18 cellular contexts compared by ENCODE assay signal in genomic region chr14:23058654-23059504, GRCh38. TPM values are rescaled to one million over a fixed set of nuclear protein-coding genes. Genes with fewer than 3 reads are reported as not detected.
A peak's percentile ranks its signal among the peaks of the same experiment; 100 is the strongest.
DNase-seq lines count a peak whose midpoint lies in the region; ATAC-seq, FAIRE-seq and TF ChIP-seq lines count a peak whose summit lies in the region.
"Had no signal": no experiment of that assay in that cellular context is flagged by ENCODE, and none has a peak within 500 bp of the region (broad histone marks: within the 10 kb centered on the region; RNA-seq: fewer than 3 reads in every experiment).

No MANE protein-coding gene starts in this region.

- ATAC-seq in HCT116 (no peak), GM12878 (no peak), HG02870 (IDR thresholded peaks at IDR 0.05; ENCODE audit: unreplicated experiment) (no peak)
- ATAC-seq in natural killer cell treated with Interleukin-12 subunit alpha and Interleukin-12 subunit beta and Interleukin-15 and Interleukin-18, amount 100 ng/mL, for 72 hours: no peak

- no peak for TF ChIP-seq RAD21 in HCT116 (IDR thresholded peaks at IDR 0.05; ENCODE audit: low read depth)
- TF ChIP-seq RAD21 in GM12878 (IDR thresholded peaks at IDR 0.05; ENCODE audit: insufficient read depth, low read depth, low read length): no peak

- no peak overlapping the region for H3K4me3 ChIP-seq in BLaER1 treated with 17β-estradiol and CSF1 and Interleukin-3, amounts not matched to agents 10 nM and 100 nM
- H3K4me3 ChIP-seq in HCT116 (replicated peaks in 1 of 2; ENCODE audit: low read depth in 1 of 2, low read length in 2 of 2) (no peak overlapping the region), GM12878 (no peak overlapping the region)

- peaks cover 18% of the 10 kb centered on the region for H3K36me3 Mint-ChIP-seq in natural killer cell treated with Interleukin-12 subunit alpha and Interleukin-12 subunit beta and Interleukin-15 and Interleukin-18, amount 100 ng/mL, for 72 hours

- no peak overlapping the region for H3K27ac Mint-ChIP-seq in natural killer cell treated with Interleukin-12 subunit alpha and Interleukin-12 subunit beta and Interleukin-15 and Interleukin-18, amount 100 ng/mL, for 72 hours

- H3K27me3 ChIP-seq in BLaER1 treated with 17β-estradiol and CSF1 and Interleukin-3, amounts not matched to agents 10 nM and 100 nM: peaks cover 3 to 11% (median 8%) of the 10 kb centered on the region in 11 experiments; a peak in 15 of 22 replicates
- H3K27me3 ChIP-seq in HCT116 (ENCODE audit: insufficient read depth, low read length): no peaks in the 10 kb centered on the region
- no peaks in the 10 kb centered on the region for H3K27me3 ChIP-seq in GM12878 (replicated peaks in 1 of 2; ENCODE audit: control insufficient read depth in 2 of 2, insufficient read depth in 2 of 2, low read length in 1 of 2)

- peaks cover 14 to 66% (median 45%) of the 10 kb centered on the region in 10 experiments; a peak in 19 of 20 replicates for H3K4me1 ChIP-seq in BLaER1 treated with 17β-estradiol and CSF1 and Interleukin-3, amounts not matched to agents 10 nM and 100 nM
- H3K4me1 ChIP-seq in HCT116 (ENCODE audit: control insufficient read depth in 1 of 2, insufficient read depth in 2 of 2, low read length in 2 of 2) (peaks cover 27 to 51% of the 10 kb centered on the region in 2 experiments), GM12878 (ENCODE audit: control insufficient read depth, insufficient read depth, low read length) (peaks cover 12% of the 10 kb centered on the region)

- no peaks in the 10 kb centered on the region for H3K9me3 ChIP-seq in BLaER1 treated with 17β-estradiol and CSF1 and Interleukin-3, amounts not matched to agents 10 nM and 100 nM (replicated peaks in 1 of 11)
- no peaks in the 10 kb centered on the region for H3K9me3 ChIP-seq in HCT116 (ENCODE audit: control insufficient read depth in 1 of 2, insufficient read depth in 1 of 2, low read depth in 1 of 2, low read length in 2 of 2)
- no peaks in the 10 kb centered on the region for H3K9me3 ChIP-seq in GM12878 (replicated peaks; ENCODE audit: control insufficient read depth, insufficient read depth, low read length)

- H2AFZ ChIP-seq in HCT116 (ENCODE audit: low read depth, low read length, poor library complexity, severe bottlenecking): no peak overlapping the region
- no peak overlapping the region for H2AFZ ChIP-seq in GM12878 (ENCODE audit: control insufficient read depth, low read depth, low read length)

- H4K20me1 ChIP-seq in BLaER1 treated with 17β-estradiol and CSF1 and Interleukin-3, amounts not matched to agents 10 nM and 100 nM: peaks cover 46 to 85% (median 57%) of the 10 kb centered on the region in 11 experiments; a peak in 21 of 22 replicates
- H4K20me1 ChIP-seq in HCT116 (ENCODE audit: insufficient read depth): no peaks in the 10 kb centered on the region
- H4K20me1 ChIP-seq in GM12878 (ENCODE audit: control insufficient read depth, insufficient read depth): no peaks in the 10 kb centered on the region

- H3K27ac ChIP-seq in BLaER1 treated with 17β-estradiol and CSF1 and Interleukin-3, amounts not matched to agents 10 nM and 100 nM: no peak overlapping the region
- peak overlapping the region; percentile 84 for H3K27ac ChIP-seq in HCT116 (ENCODE audit: low read depth, low read length)
- H3K27ac ChIP-seq in GM12878 (ENCODE audit: control insufficient read depth, insufficient read depth): no peak overlapping the region
- H3K27ac ChIP-seq: KMS-11 had no signal

- RAD21 ChIA-PET in HCT116 (lab: Charles Lee; ENCODE audit: low non-redundant PET in 1 of 2, low total read pairs in 2 of 2, uncharacterized antibody in 2 of 2, unreplicated experiment in 2 of 2) (interaction anchor here (1.0 to 1.3 kb wide), 5 partner anchors 10 to 87 kb away, joined by 3 to 12 read pairs (median 5); partner anchors contain the start of gene AJUBA (in 1 of the 2)), GM12878 (lab: Charles Lee; ENCODE audit: unreplicated experiment) (interaction anchor here (0.6 to 10.8 kb wide), 15 partner anchors 10 to 270 kb away, joined by 3 to 224 read pairs (median 5); partner anchors contain the start of genes AJUBA, HAUS4 and PRMT5)

- BruUV-seq in HCT116 (replicated peaks; lab: Mats Ljungman, UMichigan) (TSS peak; percentile 68), GM12878 (replicated peaks; lab: Mats Ljungman, UMichigan) (TSS peak; percentile 87)

- H3K9ac ChIP-seq in BLaER1 treated with 17β-estradiol and CSF1 and Interleukin-3, amounts not matched to agents 10 nM and 100 nM: peak overlapping the region in 1 of 11 experiments; percentile 26; a peak in 2 of 22 replicates
- no peak overlapping the region for H3K9ac ChIP-seq in HCT116 (ENCODE audit: low read length)
- no peak overlapping the region for H3K9ac ChIP-seq in GM12878 (ENCODE audit: control insufficient read depth, insufficient read depth, low read length)
- H3K9ac ChIP-seq: KMS-11 had no signal

- peaks cover 4 to 7% of the 10 kb centered on the region in 2 donors for H3K27me3 Mint-ChIP-seq in natural killer cell treated with Interleukin-12 subunit alpha and Interleukin-12 subunit beta and Interleukin-15 and Interleukin-18, amount 100 ng/mL, for 72 hours

- in situ Hi-C loops in GM12878 (cut with MboI): no loop called here

- TF ChIP-seq POLR2A in HCT116 (IDR thresholded peaks at IDR 0.05; ENCODE audit: borderline replicate concordance, extremely low read depth, insufficient read depth, insufficient read length) (no peak), GM12878 (IDR thresholded peaks at IDR 0.05; ENCODE audit: low read depth, low read length) (peak; percentile 28; the same call in 1 of the 2 replicates)

- no peak for FAIRE-seq in GM12878 (lab: Jason Lieb, UNC)
- FAIRE-seq: frontal cortex, TTC549, urothelium cell line had no signal

- TF ChIP-seq CTCF in HCT116 (IDR thresholded peaks at IDR 0.05 in 2 of 3, conservative IDR thresholded peaks at IDR 0.05 in 1 of 3; ENCODE audit: borderline replicate concordance in 1 of 3, insufficient read depth in 1 of 3, low read depth in 2 of 3, low read length in 2 of 3) (no peak), GM12878 (IDR thresholded peaks at IDR 0.05 in 2 of 3, conservative IDR thresholded peaks at IDR 0.05 in 1 of 3; ENCODE audit: control insufficient read depth in 2 of 3, extremely low read depth in 1 of 3, insufficient read depth in 1 of 3, low read depth in 3 of 3, low read length in 3 of 3) (no peak)

- H3K9me3 Mint-ChIP-seq in natural killer cell treated with Interleukin-12 subunit alpha and Interleukin-12 subunit beta and Interleukin-15 and Interleukin-18, amount 100 ng/mL, for 72 hours: no peaks in the 10 kb centered on the region
- H3K9me3 Mint-ChIP-seq: endodermal cell had no signal

- H3K36me3 ChIP-seq in BLaER1 treated with 17β-estradiol and CSF1 and Interleukin-3, amounts not matched to agents 10 nM and 100 nM: peaks cover 48 to 58% (median 53%) of the 10 kb centered on the region in 11 experiments
- H3K36me3 ChIP-seq in HCT116 (ENCODE audit: control insufficient read depth in 1 of 2, insufficient read depth in 2 of 2, low read length in 2 of 2): peaks cover 29 to 35% of the 10 kb centered on the region in 2 experiments; a peak in 3 of 4 replicates
- H3K36me3 ChIP-seq in GM12878 (ENCODE audit: control insufficient read depth in 2 of 2, insufficient read depth in 2 of 2, low read length in 1 of 2): peaks cover 24 to 29% of the 10 kb centered on the region in 2 experiments

- no peaks in the 10 kb centered on the region for H3K9me2 ChIP-seq in HCT116 (ENCODE audit: insufficient read depth)

- TF ChIP-seq EP300 in GM12878 (IDR thresholded peaks at IDR 0.05; ENCODE audit: borderline replicate concordance in 1 of 2, control insufficient read depth in 1 of 2, low read depth in 2 of 2, low read length in 2 of 2): no peak

- peaks cover 21 to 24% of the 10 kb centered on the region in 2 donors for H3K4me1 Mint-ChIP-seq in natural killer cell treated with Interleukin-12 subunit alpha and Interleukin-12 subunit beta and Interleukin-15 and Interleukin-18, amount 100 ng/mL, for 72 hours (ENCODE audit: low read depth in 2 of 2)

- H3K79me2 ChIP-seq in HCT116 (ENCODE audit: insufficient read depth, low read length): peaks cover 7% of the 10 kb centered on the region; the same call in 1 of the 2 replicates
- H3K79me2 ChIP-seq in GM12878 (ENCODE audit: control insufficient read depth, insufficient read depth, low read length): no peaks in the 10 kb centered on the region

- DNase-seq in HCT116 (ENCODE audit: low read depth, low spot score) (no peak), GM12878 (ENCODE audit: low read depth, low spot score) (no peak), amniotic stem cell (lab: John Stamatoyannopoulos, UW) (no peak), NCI-H146 (lab: John Stamatoyannopoulos, UW) (no peak), NCI-H748 treated with DMSO at 0.1 percent for 48 hours (lab: John Stamatoyannopoulos, UW) (no peak)
- DNase-seq in natural killer cell treated with Interleukin-12 subunit alpha and Interleukin-12 subunit beta and Interleukin-15 and Interleukin-18, amount 100 ng/mL, for 72 hours (ENCODE audit: low spot score): no peak
- DNase-seq: C1 segment of cervical spinal cord, NCI-H187, NCI-H524 had no signal

- SMC1A ChIA-PET in GM12878 (lab: Charles Lee; ENCODE audit: uncharacterized antibody, unreplicated experiment): interaction anchor here (0.7 to 8.7 kb wide), 16 partner anchors 8 to 124 kb away, joined by 3 to 156 read pairs (median 7); partner anchors contain the start of gene HAUS4

- 92% methylated on average over 24 of the region's 32 CpGs for WGBS in GM12878 (ENCODE audit: insufficient coverage, insufficient replicate concordance, low lambda C conversion rate, missing lambda C conversion rate)

- intact Hi-C loops in HCT116 (cut with micrococcal nuclease) (loop anchor here (1.0 to 5.0 kb wide), 4 partner anchors 52 to 502 kb away; no protein-coding TSS in a partner anchor), GM12878 (cut with micrococcal nuclease; ENCODE audit: unreplicated experiment) (loop anchor here (1.0 to 5.0 kb wide), 4 partner anchors 65 to 487 kb away; no protein-coding TSS in a partner anchor)

- POLR2A ChIA-PET in HCT116 (lab: Charles Lee) (interaction anchor here (0.9 to 1.7 kb wide), 7 partner anchors 7 to 82 kb away, joined by 3 to 10 read pairs (median 5); no protein-coding TSS in a partner anchor), GM12878 (lab: Charles Lee) (interaction anchor here (0.6 to 2.0 kb wide), 10 partner anchors 14 to 85 kb away, joined by 3 to 12 read pairs (median 4); partner anchors contain the start of gene ACIN1)

- peak overlapping the region; percentile 32 for H3K4me3 Mint-ChIP-seq in natural killer cell treated with Interleukin-12 subunit alpha and Interleukin-12 subunit beta and Interleukin-15 and Interleukin-18, amount 100 ng/mL, for 72 hours

- CTCF ChIA-PET in HCT116 (lab: Charles Lee): interaction anchor here (1.0 to 9.9 kb wide), 24 partner anchors 10 to 499 kb away, joined by 3 to 175 read pairs (median 5); partner anchors contain the start of genes ACIN1, AJUBA, C14orf119 and PRMT5
- CTCF ChIA-PET in GM12878 (lab: Yijun Ruan, JAX): interaction anchor here (0.7 to 18.3 kb wide), 24 partner anchors 7 to 674 kb away, joined by 3 to 853 read pairs (median 6); partner anchors contain the start of genes ACIN1, AJUBA, C14orf119 and HAUS4

- peak overlapping the region in 8 of 11 experiments; percentile 32 to 100 (median 96); a peak in 9 of 22 replicates for H3K4me2 ChIP-seq in BLaER1 treated with 17β-estradiol and CSF1 and Interleukin-3, amounts not matched to agents 10 nM and 100 nM
- H3K4me2 ChIP-seq in HCT116 (ENCODE audit: low read length): peak overlapping the region; percentile 95; the same call in 1 of the 2 replicates
- H3K4me2 ChIP-seq in GM12878 (ENCODE audit: control insufficient read depth, insufficient read depth): no peak overlapping the region
- H3K4me2 ChIP-seq: KMS-11 had no signal

RNA-seq across cellular contexts. Expression of gene CDH24, which starts 1.6 kb away (rescaled TPM):
- total RNA-seq in HCT116 (2021; ENCODE audit: unreplicated experiment) (19.3 TPM), GM12878 (2014; rRNA removed) (0.45 and 0.49 TPM in 2 replicates), GM12878 (2014; rRNA removed; fragmentation: Illumina TruSeq; extraction: Trizol) (0.23 and 0.36 TPM in 2 replicates), GM12878 (2021) (0.90 and 1.1 TPM in 2 replicates)
- 10.7 and 11.9 TPM in 2 replicates for polyA plus RNA-seq in HCT116 (2012)
- 5.5 and 5.8 TPM in 2 replicates for total RNA-seq in GM12878 (2013; cell fraction: nucleolus; rRNA removed)
- polyA plus RNA-seq in GM12878 (2011; ENCODE audit: low read depth): 0.56 TPM
- polyA plus RNA-seq in GM12878 (2011; rRNA removed) (0.65 and 1.4 TPM in 2 replicates), GM12878 (2014; fragmentation: Illumina TruSeq; extraction: Trizol) (0.46 and 0.67 TPM in 2 replicates), GM12878 (2014; fragmentation: Nextera tagmentation; extraction: Ambion mirVana) (not detected), GM12878 (2014; rRNA removed) (1.2 and 1.5 TPM in 2 replicates), GM12878 (2016; fragmentation: Nextera tagmentation; extraction: Ambion mirVana) (under 1 TPM; 0.10 to 0.37 TPM)
- 1.2 and 2.1 TPM in 2 replicates for polyA plus RNA-seq in GM12878 (2011; cell fraction: cytosol; rRNA removed)
- polyA plus RNA-seq in GM12878 (2011; cell fraction: nucleus; rRNA removed): 18.1 and 19.5 TPM in 2 replicates
- 0.96 and 0.97 TPM in 2 replicates for polyA plus RNA-seq in GM12878 (2012)
- polyA minus RNA-seq in GM12878 (2011; rRNA and poly(A)+ RNA removed): 1.1 and 1.3 TPM in 2 replicates
- 0.67 TPM in 1 of 2 replicates, not detected in the other for polyA minus RNA-seq in GM12878 (2011; cell fraction: cytosol; rRNA and poly(A)+ RNA removed)
- 1.3 and 1.6 TPM in 2 replicates for polyA minus RNA-seq in GM12878 (2011; cell fraction: nucleus; rRNA and poly(A)+ RNA removed)
- total RNA-seq in natural killer cell treated with Interleukin-12 subunit alpha and Interleukin-12 subunit beta and Interleukin-15 and Interleukin-18, amount 100 ng/mL, for 72 hours: 1 to 10 TPM in 1 of 2 donors, under 1 TPM in 1; 0.73 to 1.0 TPM

RNA-seq across cellular contexts. Expression of gene PSMB11, which starts 16.9 kb away (rescaled TPM):
- total RNA-seq in HCT116 (2021; ENCODE audit: unreplicated experiment): not detected
- not detected in 2 replicates for polyA plus RNA-seq in HCT116 (2012)
- not detected in 2 replicates for total RNA-seq in GM12878 (2013; cell fraction: nucleolus; rRNA removed)
- not detected in 2 replicates for total RNA-seq in GM12878 (2014; rRNA removed)
- total RNA-seq in GM12878 (2014; rRNA removed; fragmentation: Illumina TruSeq; extraction: Trizol): not detected in 2 replicates
- not detected in 2 replicates for total RNA-seq in GM12878 (2021)
- polyA plus RNA-seq in GM12878 (2011; ENCODE audit: low read depth): not detected
- polyA plus RNA-seq in GM12878 (2011; rRNA removed): not detected in 2 replicates
- 0.01 TPM in 1 of 2 replicates, not detected in the other for polyA plus RNA-seq in GM12878 (2011; cell fraction: cytosol; rRNA removed)
- not detected in 2 replicates for polyA plus RNA-seq in GM12878 (2011; cell fraction: nucleus; rRNA removed)
- polyA plus RNA-seq in GM12878 (2012): not detected in 2 replicates
- polyA plus RNA-seq in GM12878 (2014; fragmentation: Illumina TruSeq; extraction: Trizol): not detected in 2 replicates
- polyA plus RNA-seq in GM12878 (2014; fragmentation: Nextera tagmentation; extraction: Ambion mirVana): not detected
- polyA plus RNA-seq in GM12878 (2014; rRNA removed): not detected in 2 replicates
- polyA plus RNA-seq in GM12878 (2016; fragmentation: Nextera tagmentation; extraction: Ambion mirVana): not detected
- not detected in 2 replicates for polyA minus RNA-seq in GM12878 (2011; rRNA and poly(A)+ RNA removed)
- not detected in 2 replicates for polyA minus RNA-seq in GM12878 (2011; cell fraction: cytosol; rRNA and poly(A)+ RNA removed)
- polyA minus RNA-seq in GM12878 (2011; cell fraction: nucleus; rRNA and poly(A)+ RNA removed): not detected in 2 replicates
- not detected for total RNA-seq in natural killer cell treated with Interleukin-12 subunit alpha and Interleukin-12 subunit beta and Interleukin-15 and Interleukin-18, amount 100 ng/mL, for 72 hours
- total RNA-seq: Daoy, endodermal cell, pulmonary artery endothelial cell had no signal

RNA-seq across cellular contexts. Expression of gene PSMB5, which starts 24.2 kb away (rescaled TPM):
- total RNA-seq in HCT116 (2021; ENCODE audit: unreplicated experiment) (212 TPM), GM12878 (2014; rRNA removed) (120 and 142 TPM in 2 replicates), GM12878 (2014; rRNA removed; fragmentation: Illumina TruSeq; extraction: Trizol) (90.6 and 98.9 TPM in 2 replicates), GM12878 (2021) (94.5 and 97.1 TPM in 2 replicates)
- polyA plus RNA-seq in HCT116 (2012): 222 and 232 TPM in 2 replicates
- total RNA-seq in GM12878 (2013; cell fraction: nucleolus; rRNA removed): 19.2 and 22.2 TPM in 2 replicates
- polyA plus RNA-seq in GM12878 (2011; ENCODE audit: low read depth): 48.1 TPM
- polyA plus RNA-seq in GM12878 (2011; rRNA removed) (107 and 146 TPM in 2 replicates), GM12878 (2014; fragmentation: Illumina TruSeq; extraction: Trizol) (77.7 and 84.5 TPM in 2 replicates), GM12878 (2014; fragmentation: Nextera tagmentation; extraction: Ambion mirVana) (100 to 1,000 TPM; 686 to 802 TPM), GM12878 (2014; rRNA removed) (113 and 125 TPM in 2 replicates), GM12878 (2016; fragmentation: Nextera tagmentation; extraction: Ambion mirVana) (100 to 1,000 TPM; 180 to 205 TPM)
- polyA plus RNA-seq in GM12878 (2011; cell fraction: cytosol; rRNA removed): 192 and 210 TPM in 2 replicates
- polyA plus RNA-seq in GM12878 (2011; cell fraction: nucleus; rRNA removed): 69.1 and 69.9 TPM in 2 replicates
- polyA plus RNA-seq in GM12878 (2012): 63.4 and 74.5 TPM in 2 replicates
- polyA minus RNA-seq in GM12878 (2011; rRNA and poly(A)+ RNA removed): 108 and 155 TPM in 2 replicates
- 31.9 and 46.2 TPM in 2 replicates for polyA minus RNA-seq in GM12878 (2011; cell fraction: cytosol; rRNA and poly(A)+ RNA removed)
- polyA minus RNA-seq in GM12878 (2011; cell fraction: nucleus; rRNA and poly(A)+ RNA removed): 30.2 and 41.7 TPM in 2 replicates
- 100 to 1,000 TPM; 102 to 121 TPM for total RNA-seq in natural killer cell treated with Interleukin-12 subunit alpha and Interleukin-12 subunit beta and Interleukin-15 and Interleukin-18, amount 100 ng/mL, for 72 hours

RNA-seq across cellular contexts. Expression of gene ACIN1, which starts 36.1 kb away (rescaled TPM):
- total RNA-seq in HCT116 (2021; ENCODE audit: unreplicated experiment): 179 TPM
- 96.6 and 113 TPM in 2 replicates for polyA plus RNA-seq in HCT116 (2012)
- total RNA-seq in GM12878 (2013; cell fraction: nucleolus; rRNA removed): 261 and 267 TPM in 2 replicates
- 96.2 and 100 TPM in 2 replicates for total RNA-seq in GM12878 (2014; rRNA removed)
- total RNA-seq in GM12878 (2014; rRNA removed; fragmentation: Illumina TruSeq; extraction: Trizol): 86.1 and 86.4 TPM in 2 replicates
- total RNA-seq in GM12878 (2021): 124 and 130 TPM in 2 replicates
- 61.6 TPM for polyA plus RNA-seq in GM12878 (2011; ENCODE audit: low read depth)
- polyA plus RNA-seq in GM12878 (2011; rRNA removed): 87.5 and 112 TPM in 2 replicates
- polyA plus RNA-seq in GM12878 (2011; cell fraction: cytosol; rRNA removed): 55.6 and 62.4 TPM in 2 replicates
- 705 and 814 TPM in 2 replicates for polyA plus RNA-seq in GM12878 (2011; cell fraction: nucleus; rRNA removed)
- 80.4 and 97.4 TPM in 2 replicates for polyA plus RNA-seq in GM12878 (2012)
- polyA plus RNA-seq in GM12878 (2014; fragmentation: Illumina TruSeq; extraction: Trizol): 148 and 150 TPM in 2 replicates
- polyA plus RNA-seq in GM12878 (2014; fragmentation: Nextera tagmentation; extraction: Ambion mirVana): 1 to 10 TPM; 4.3 to 9.9 TPM
- 117 and 126 TPM in 2 replicates for polyA plus RNA-seq in GM12878 (2014; rRNA removed)
- polyA plus RNA-seq in GM12878 (2016; fragmentation: Nextera tagmentation; extraction: Ambion mirVana): 10 to 100 TPM; 42.3 to 44.1 TPM
- polyA minus RNA-seq in GM12878 (2011; rRNA and poly(A)+ RNA removed): 92.8 and 105 TPM in 2 replicates
- 29.7 and 32.2 TPM in 2 replicates for polyA minus RNA-seq in GM12878 (2011; cell fraction: cytosol; rRNA and poly(A)+ RNA removed)
- polyA minus RNA-seq in GM12878 (2011; cell fraction: nucleus; rRNA and poly(A)+ RNA removed): 166 and 248 TPM in 2 replicates
- total RNA-seq in natural killer cell treated with Interleukin-12 subunit alpha and Interleukin-12 subunit beta and Interleukin-15 and Interleukin-18, amount 100 ng/mL, for 72 hours: 100 to 1,000 TPM; 186 to 250 TPM

RNA-seq across cellular contexts. Expression of gene C14orf119, which starts 36.4 kb away (rescaled TPM):
- total RNA-seq in HCT116 (2021; ENCODE audit: unreplicated experiment) (46.8 TPM), GM12878 (2014; rRNA removed) (38.8 and 43.7 TPM in 2 replicates), GM12878 (2014; rRNA removed; fragmentation: Illumina TruSeq; extraction: Trizol) (36.8 and 40.8 TPM in 2 replicates), GM12878 (2021) (35.9 and 40.4 TPM in 2 replicates)
- 46.4 and 55.3 TPM in 2 replicates for polyA plus RNA-seq in HCT116 (2012)
- total RNA-seq in GM12878 (2013; cell fraction: nucleolus; rRNA removed): 11.1 and 15.9 TPM in 2 replicates
- 26.0 TPM for polyA plus RNA-seq in GM12878 (2011; ENCODE audit: low read depth)
- polyA plus RNA-seq in GM12878 (2011; rRNA removed) (44.4 and 65.1 TPM in 2 replicates), GM12878 (2014; fragmentation: Illumina TruSeq; extraction: Trizol) (32.3 and 44.9 TPM in 2 replicates), GM12878 (2014; fragmentation: Nextera tagmentation; extraction: Ambion mirVana) (100 to 1,000 TPM; 166 to 228 TPM), GM12878 (2014; rRNA removed) (50.1 and 50.7 TPM in 2 replicates), GM12878 (2016; fragmentation: Nextera tagmentation; extraction: Ambion mirVana) (100 to 1,000 TPM; 104 to 120 TPM)
- 58.8 and 73.6 TPM in 2 replicates for polyA plus RNA-seq in GM12878 (2011; cell fraction: cytosol; rRNA removed)
- 33.9 and 45.7 TPM in 2 replicates for polyA plus RNA-seq in GM12878 (2011; cell fraction: nucleus; rRNA removed)
- polyA plus RNA-seq in GM12878 (2012): 24.1 and 34.1 TPM in 2 replicates
- 60.8 and 65.4 TPM in 2 replicates for polyA minus RNA-seq in GM12878 (2011; rRNA and poly(A)+ RNA removed)
- polyA minus RNA-seq in GM12878 (2011; cell fraction: cytosol; rRNA and poly(A)+ RNA removed): 8.8 and 11.4 TPM in 2 replicates
- 11.5 and 13.7 TPM in 2 replicates for polyA minus RNA-seq in GM12878 (2011; cell fraction: nucleus; rRNA and poly(A)+ RNA removed)
- total RNA-seq in natural killer cell treated with Interleukin-12 subunit alpha and Interleukin-12 subunit beta and Interleukin-15 and Interleukin-18, amount 100 ng/mL, for 72 hours: 10 to 100 TPM; 41.2 to 55.2 TPM
